14 cellular contexts compared by ENCODE assay signal in genomic region chr11:86923993-86924766, GRCh38. TPM values are rescaled to one million over a fixed set of nuclear protein-coding genes. Genes with fewer than 3 reads are reported as not detected.
DNase-seq lines count a peak whose midpoint lies in the region; ATAC-seq, FAIRE-seq and TF ChIP-seq lines count a peak whose summit lies in the region.
"Had no signal": no experiment of that assay in that cellular context is flagged by ENCODE, and none has a peak within 500 bp of the region (broad histone marks: within the 10 kb centered on the region; RNA-seq: fewer than 3 reads in every experiment).

No MANE protein-coding gene starts in this region.

- H3K36me3 ChIP-seq in astrocyte (ENCODE audit: insufficient read depth, low read length): no peaks in the 10 kb centered on the region
- peaks cover 6 to 18% (median 11%) of the 10 kb centered on the region in 5 donors for H3K36me3 ChIP-seq in subcutaneous abdominal adipose tissue (ENCODE audit: control insufficient read depth in 5 of 5, insufficient read depth in 5 of 5, low read length in 5 of 5)
- H3K36me3 ChIP-seq: adrenal gland had no signal

- no peak for TF ChIP-seq CTCF in astrocyte (IDR thresholded peaks at IDR 0.05; ENCODE audit: insufficient read depth, low read depth, low read length)

- no peaks in the 10 kb centered on the region for H3K27me3 Mint-ChIP-seq in astrocyte (ENCODE audit: low read depth, unreplicated experiment)

- H2AFZ ChIP-seq in astrocyte (ENCODE audit: low read depth, low read length): no peak overlapping the region

- peaks cover 25% of the 10 kb centered on the region for H3K4me1 Mint-ChIP-seq in astrocyte (ENCODE audit: low read depth, unreplicated experiment)
- H3K4me1 Mint-ChIP-seq: CD14-positive monocyte had no signal

- no peaks in the 10 kb centered on the region for H3K9me3 Mint-ChIP-seq in astrocyte (ENCODE audit: unreplicated experiment)

- DNase-seq in HK-2 (ENCODE audit: unreplicated experiment) (peak; percentile 65), astrocyte (ENCODE audit: low read depth) (peak; percentile 64), islet precursor cell (peak; percentile 87), NCI-H187 treated with DMSO at 0.1 percent for 48 hours (lab: John Stamatoyannopoulos, UW) (no peak)
- no peak for DNase-seq in stimulated activated CD4-positive, alpha-beta T cell treated with anti-CD3 and anti-CD28 coated beads, Interleukin-4, amount 100 ng/mL, for 24 hours
- DNase-seq: effector memory CD4-positive, alpha-beta T cell; Kasumi-1; stimulated activated CD4-positive, alpha-beta T cell treated with anti-CD3 and anti-CD28 coated beads, Interleukin-4, amount 100 ng/mL, for 1 hour; stimulated activated naive CD4-positive, alpha-beta T cell had no signal

- H3K27ac ChIP-seq in astrocyte (ENCODE audit: low read depth, low read length): no peak overlapping the region
- H3K27ac ChIP-seq in subcutaneous abdominal adipose tissue (ENCODE audit: low read depth, low read length): peak overlapping the region; percentile 12

- no peaks in the 10 kb centered on the region for H4K20me1 ChIP-seq in astrocyte (ENCODE audit: insufficient read depth, low read length)

- H3K27ac Mint-ChIP-seq in astrocyte (ENCODE audit: unreplicated experiment): no peak overlapping the region

- no peaks in the 10 kb centered on the region for H3K79me2 ChIP-seq in astrocyte (ENCODE audit: insufficient read depth, low read length)

- FAIRE-seq in astrocyte (lab: Jason Lieb, UNC): no peak

- H3K9me3 ChIP-seq in astrocyte (ENCODE audit: insufficient read depth, low read depth, low read length): no peaks in the 10 kb centered on the region
- H3K9me3 ChIP-seq in subcutaneous abdominal adipose tissue (ENCODE audit: control insufficient read depth in 5 of 5, low read length in 5 of 5): no peaks in the 10 kb centered on the region
- H3K9me3 ChIP-seq: adrenal gland, heart left ventricle had no signal

- H3K4me1 ChIP-seq in astrocyte (ENCODE audit: insufficient read depth, low read length): peaks cover 14% of the 10 kb centered on the region
- peaks cover 4 to 39% (median 17%) of the 10 kb centered on the region in 5 donors for H3K4me1 ChIP-seq in subcutaneous abdominal adipose tissue (ENCODE audit: control insufficient read depth in 5 of 5, insufficient read depth in 5 of 5, low read length in 5 of 5)

- H3K4me3 Mint-ChIP-seq in astrocyte (ENCODE audit: unreplicated experiment): no peak overlapping the region
- H3K4me3 Mint-ChIP-seq: CD14-positive monocyte had no signal

- H3K36me3 Mint-ChIP-seq in astrocyte (ENCODE audit: low read depth, unreplicated experiment): no peaks in the 10 kb centered on the region
- H3K36me3 Mint-ChIP-seq: CD14-positive monocyte had no signal

- H3K9ac ChIP-seq in astrocyte (ENCODE audit: low read length): no peak overlapping the region
- H3K9ac ChIP-seq in subcutaneous abdominal adipose tissue (ENCODE audit: low read length in 5 of 5): no peak overlapping the region

- H3K27me3 ChIP-seq in astrocyte (ENCODE audit: insufficient read depth, low read length): no peaks in the 10 kb centered on the region
- no peaks in the 10 kb centered on the region for H3K27me3 ChIP-seq in subcutaneous abdominal adipose tissue (ENCODE audit: control insufficient read depth in 5 of 5, insufficient read depth in 4 of 5, low read length in 5 of 5)
- H3K27me3 ChIP-seq: adrenal gland, heart left ventricle had no signal

- no peak overlapping the region for H3K4me2 ChIP-seq in astrocyte (ENCODE audit: low read length)

- H3K4me3 ChIP-seq in astrocyte (ENCODE audit: insufficient read depth, low read depth, low read length) (no peak overlapping the region), subcutaneous abdominal adipose tissue (ENCODE audit: low read depth in 1 of 5, low read length in 5 of 5) (no peak overlapping the region)
- H3K4me3 ChIP-seq: adrenal gland, heart left ventricle had no signal

- no peak for ATAC-seq in HG03460 (IDR thresholded peaks at IDR 0.05; ENCODE audit: unreplicated experiment)

RNA-seq across cellular contexts. Expression of gene FZD4, which starts 31.0 kb away (rescaled TPM):
- total RNA-seq in astrocyte: 4.4 and 4.7 TPM in 2 replicates

Comparison
In these comparisons a context has a peak if more than half of its experiments do, and no peak if none do; other contexts are left out.
1. DNase-seq: peak in HK-2 (single experiment), astrocyte (single experiment) and islet precursor cell (single experiment); none in stimulated activated CD4-positive, alpha-beta T cell treated with anti-CD3 and anti-CD28 coated beads, Interleukin-4, amount 100 ng/mL, for 24 hours (single experiment) and NCI-H187 treated with DMSO at 0.1 percent for 48 hours (single experiment).